24 cellular contexts compared by ENCODE assay signal in genomic region chr9:136219276-136219675, GRCh38. TPM values are rescaled to one million over a fixed set of nuclear protein-coding genes. Genes with fewer than 3 reads are reported as not detected.
DNase-seq lines count a peak whose midpoint lies in the region; ATAC-seq and TF ChIP-seq lines count a peak whose summit lies in the region.
"Had no signal": no experiment of that assay in that cellular context is flagged by ENCODE, and none has a peak within 500 bp of the region (broad histone marks: within the 10 kb centered on the region; RNA-seq: fewer than 3 reads in every experiment).

No MANE protein-coding gene starts in this region.

- peak overlapping the region; percentile 94 for H3K4me2 ChIP-seq in BLaER1

- peak overlapping the region; percentile 61 for H3K9ac ChIP-seq in BLaER1

- ATAC-seq in HG03442 (IDR thresholded peaks at IDR 0.05; ENCODE audit: unreplicated experiment), result no peak
- ATAC-seq in effector memory CD8-positive, alpha-beta T cell (replicated peaks), result no peak
- ATAC-seq: natural killer cell had no signal

- peaks cover 3% of the 10 kb centered on the region for H3K9me3 ChIP-seq in BLaER1
- H3K9me3 ChIP-seq: BE2C, Peyer's patch, thoracic aorta had no signal

- H3K36me3 Mint-ChIP-seq in effector memory CD8-positive, alpha-beta T cell (ENCODE audit: insufficient read depth), result peaks cover 22% of the 10 kb centered on the region

- TF ChIP-seq CTCF in HFF-Myc (IDR thresholded peaks at IDR 0.05; ENCODE audit: low read depth, low read length, missing control alignments) (no peak), fibroblast of villous mesenchyme (IDR thresholded peaks at IDR 0.05; ENCODE audit: insufficient read depth, low read depth, low read length) (no peak)

- peaks cover 84% of the 10 kb centered on the region for H4K20me1 ChIP-seq in BLaER1

- H3K27me3 Mint-ChIP-seq in effector memory CD8-positive, alpha-beta T cell, result no peaks in the 10 kb centered on the region
- H3K27me3 Mint-ChIP-seq: activated CD4-positive, alpha-beta memory T cell treated with anti-CD3 and anti-CD28 coated beads for 36 hours; activated naive CD8-positive, alpha-beta T cell had no signal

- H3K4me3 Mint-ChIP-seq in effector memory CD8-positive, alpha-beta T cell, result no peak overlapping the region
- H3K4me3 Mint-ChIP-seq: activated CD4-positive, alpha-beta memory T cell treated with anti-CD3 and anti-CD28 coated beads for 36 hours; activated naive CD8-positive, alpha-beta T cell; activated T-cell treated with anti-CD3 and anti-CD28 coated beads, Interleukin-2, amount 50 U/mL, for 4 hours; natural killer cell had no signal

- peaks cover 4 to 5% of the 10 kb centered on the region in 2 donors for H3K4me1 Mint-ChIP-seq in effector memory CD8-positive, alpha-beta T cell (ENCODE audit: low read depth in 2 of 2)
- H3K4me1 Mint-ChIP-seq: natural killer cell had no signal

- peak overlapping the region; percentile 81; the same call in 1 of the 2 replicates for H3K27ac ChIP-seq in BLaER1
- H3K27ac ChIP-seq: cardiac muscle cell, dorsolateral prefrontal cortex, Peyer's patch, thoracic aorta had no signal

- peak; percentile 30 for DNase-seq in HFF-Myc (ENCODE audit: extremely low read depth, low read depth)
- peak; percentile 18 for DNase-seq in T1000 (lab: John Stamatoyannopoulos, UW)
- peak; percentile 80 for DNase-seq in fibroblast of villous mesenchyme (ENCODE audit: low read depth)
- no peak for DNase-seq in glomerular visceral epithelial cell (ENCODE audit: extremely low spot score)
- DNase-seq in effector memory CD8-positive, alpha-beta T cell, result no peak
- no peak for DNase-seq in T-helper 2 cell
- DNase-seq: activated CD4-positive, alpha-beta memory T cell treated with anti-CD3 and anti-CD28 coated beads for 36 hours; activated T-cell treated with anti-CD3 and anti-CD28 coated beads, Interleukin-2, amount 50 U/mL, for 4 hours; BE2C; DMS53; dorsolateral prefrontal cortex; kidney; mesenchymal stem cell; MM.1S; natural killer cell; NCI-H2081 treated with DMSO at 0.1 percent for 48 hours; NCI-H69; Peyer's patch had no signal

- peaks cover 62% of the 10 kb centered on the region for H3K36me3 ChIP-seq in BLaER1

- no peaks in the 10 kb centered on the region for H3K9me3 Mint-ChIP-seq in effector memory CD8-positive, alpha-beta T cell
- H3K9me3 Mint-ChIP-seq: activated CD4-positive, alpha-beta memory T cell treated with anti-CD3 and anti-CD28 coated beads for 36 hours; activated T-cell treated with anti-CD3 and anti-CD28 coated beads, Interleukin-2, amount 50 U/mL, for 4 hours; natural killer cell had no signal

- peaks cover 100% of the 10 kb centered on the region for H3K4me1 ChIP-seq in BLaER1

- H3K27me3 ChIP-seq in BLaER1, result no peaks in the 10 kb centered on the region
- H3K27me3 ChIP-seq: BE2C, cardiac muscle cell, dorsolateral prefrontal cortex, Peyer's patch had no signal

- H3K27ac Mint-ChIP-seq in effector memory CD8-positive, alpha-beta T cell, result no peak overlapping the region
- H3K27ac Mint-ChIP-seq: activated naive CD8-positive, alpha-beta T cell; natural killer cell had no signal

- H3K4me3 ChIP-seq in BLaER1 (0 out of 2 replicates have a peak overlapping the region, but pooled peaks have one; percentile 1), HFF-Myc (replicated peaks; ENCODE audit: low read depth, low read length) (no peak overlapping the region), fibroblast of villous mesenchyme (ENCODE audit: low read depth, low read length) (no peak overlapping the region)
- H3K4me3 ChIP-seq: cardiac muscle cell, dorsolateral prefrontal cortex, Peyer's patch, thoracic aorta had no signal

RNA-seq across cellular contexts. Expression of gene LHX3, which starts 14.3 kb away (rescaled TPM):
- not detected in 2 replicates for total RNA-seq in fibroblast of villous mesenchyme
- total RNA-seq: activated CD4-positive, alpha-beta memory T cell treated with anti-CD3 and anti-CD28 coated beads for 36 hours; cardiac muscle cell; kidney; Peyer's patch; posterior vena cava; thoracic aorta had no signal

RNA-seq across cellular contexts. Expression of gene QSOX2, which starts 26.3 kb away (rescaled TPM):
- 11.3 and 15.1 TPM in 2 replicates for total RNA-seq in fibroblast of villous mesenchyme

Comparison
In these comparisons a context has a peak if more than half of its experiments do, and no peak if none do; other contexts are left out.
1. DNase-seq: peak in HFF-Myc (single experiment), T1000 (single experiment) and fibroblast of villous mesenchyme (single experiment); none in glomerular visceral epithelial cell (single experiment), effector memory CD8-positive, alpha-beta T cell (0 of 3) and T-helper 2 cell (0 of 5).